17 cellular contexts compared by ENCODE assay signal in genomic region chr15:88949734-88950400, GRCh38. TPM values are rescaled to one million over a fixed set of nuclear protein-coding genes. Genes with fewer than 3 reads are reported as not detected.
DNase-seq lines count a peak whose midpoint lies in the region; ATAC-seq and TF ChIP-seq lines count a peak whose summit lies in the region.
"Had no signal": no experiment of that assay in that cellular context is flagged by ENCODE, and none has a peak within 500 bp of the region (broad histone marks: within the 10 kb centered on the region; RNA-seq: fewer than 3 reads in every experiment).

No MANE protein-coding gene starts in this region.

- ATAC-seq in GM19438 (IDR thresholded peaks at IDR 0.05; ENCODE audit: low read depth, unreplicated experiment), result peak; percentile 82
- ATAC-seq in HG02678 (IDR thresholded peaks at IDR 0.05; ENCODE audit: unreplicated experiment), result peak; percentile 86
- peak; percentile 80 for ATAC-seq in HG03460 (IDR thresholded peaks at IDR 0.05; ENCODE audit: unreplicated experiment)
- ATAC-seq in esophagus mucosa, result no peak
- ATAC-seq: naive thymus-derived CD8-positive, alpha-beta T cell had no signal

- DNase-seq in MG63, result no peak
- DNase-seq in sigmoid colon, result no peak
- no peak for DNase-seq in HUDEP-2 (lab: John Stamatoyannopoulos, UW; ENCODE audit: unreplicated experiment in 76 of 76)
- DNase-seq: activated CD4-positive, alpha-beta T cell treated with anti-CD3 and anti-CD28 coated beads for 4 hours; activated naive CD4-positive, alpha-beta T cell treated with anti-CD3 and anti-CD28 coated beads for 36 hours; GF-D8; naive thymus-derived CD8-positive, alpha-beta T cell; NCI-H1436 treated with DMSO at 0.1 percent for 48 hours; NCI-H82 had no signal

- H3K9me3 ChIP-seq in MG63, result no peaks in the 10 kb centered on the region
- no peaks in the 10 kb centered on the region for H3K9me3 ChIP-seq in sigmoid colon
- H3K9me3 ChIP-seq: HAP-1, thoracic aorta had no signal

- TF ChIP-seq EP300 in sigmoid colon (IDR thresholded peaks at IDR 0.05), result no peak

- H3K27me3 ChIP-seq in MG63 (no peaks in the 10 kb centered on the region), sigmoid colon (no peaks in the 10 kb centered on the region)
- H3K27me3 ChIP-seq: BLaER1, hepatocyte had no signal

- WGBS in sigmoid colon, 2 donors, result 92% methylated on average over 5 of the region's 5 CpGs

- H3K27ac ChIP-seq in sigmoid colon, result no peak overlapping the region
- H3K27ac ChIP-seq: BLaER1, hepatocyte, thoracic aorta had no signal

- no peak for TF ChIP-seq POLR2A in sigmoid colon (IDR thresholded peaks at IDR 0.05)

- intact Hi-C loops in sigmoid colon (cut with DNase I), result no loop called here

- no peak overlapping the region for H3K4me3 ChIP-seq in MG63
- no peak overlapping the region for H3K4me3 ChIP-seq in sigmoid colon
- H3K4me3 ChIP-seq: BLaER1, HAP-1, hepatocyte, thoracic aorta had no signal

- TF ChIP-seq CTCF in sigmoid colon (IDR thresholded peaks at IDR 0.05), result no peak

- H3K36me3 ChIP-seq in MG63 (no peaks in the 10 kb centered on the region), sigmoid colon (no peaks in the 10 kb centered on the region)
- H3K36me3 ChIP-seq: BLaER1, HAP-1, thoracic aorta had no signal

- no peaks in the 10 kb centered on the region for H3K4me1 ChIP-seq in sigmoid colon

RNA-seq across cellular contexts. Expression of gene MFGE8, which starts 36.7 kb away (rescaled TPM):
- total RNA-seq in MG63 (2014; rRNA removed; shearing (Covaris generic); ENCODE audit: low replicate concordance), result 29.5 and 33.5 TPM in 2 replicates
- total RNA-seq in esophagus mucosa, result 43.8 TPM
- 100 to 1,000 TPM; 127 to 186 (median 174) TPM for total RNA-seq in sigmoid colon
- 100 to 1,000 TPM in 1 of 3 donors, 10 to 100 TPM in 2; 15.3 to 107 (median 16.8) TPM for polyA plus RNA-seq in sigmoid colon

RNA-seq across cellular contexts. Expression of gene HAPLN3, which starts 54.5 kb away (rescaled TPM):
- 0.47 and 1.7 TPM in 2 replicates for total RNA-seq in MG63 (2014; rRNA removed; shearing (Covaris generic); ENCODE audit: low replicate concordance)
- total RNA-seq in esophagus mucosa, result 5.6 TPM
- total RNA-seq in sigmoid colon, result 10 to 100 TPM in 1 of 4 donors, 1 to 10 TPM in 3; 1.6 to 14.5 (median 4.2) TPM
- polyA plus RNA-seq in sigmoid colon, result 10 to 100 TPM in 1 of 3 donors, under 1 TPM in 1, not detected in 1; 0.60 to 20.9 TPM
